In the genomic region with DNA sequence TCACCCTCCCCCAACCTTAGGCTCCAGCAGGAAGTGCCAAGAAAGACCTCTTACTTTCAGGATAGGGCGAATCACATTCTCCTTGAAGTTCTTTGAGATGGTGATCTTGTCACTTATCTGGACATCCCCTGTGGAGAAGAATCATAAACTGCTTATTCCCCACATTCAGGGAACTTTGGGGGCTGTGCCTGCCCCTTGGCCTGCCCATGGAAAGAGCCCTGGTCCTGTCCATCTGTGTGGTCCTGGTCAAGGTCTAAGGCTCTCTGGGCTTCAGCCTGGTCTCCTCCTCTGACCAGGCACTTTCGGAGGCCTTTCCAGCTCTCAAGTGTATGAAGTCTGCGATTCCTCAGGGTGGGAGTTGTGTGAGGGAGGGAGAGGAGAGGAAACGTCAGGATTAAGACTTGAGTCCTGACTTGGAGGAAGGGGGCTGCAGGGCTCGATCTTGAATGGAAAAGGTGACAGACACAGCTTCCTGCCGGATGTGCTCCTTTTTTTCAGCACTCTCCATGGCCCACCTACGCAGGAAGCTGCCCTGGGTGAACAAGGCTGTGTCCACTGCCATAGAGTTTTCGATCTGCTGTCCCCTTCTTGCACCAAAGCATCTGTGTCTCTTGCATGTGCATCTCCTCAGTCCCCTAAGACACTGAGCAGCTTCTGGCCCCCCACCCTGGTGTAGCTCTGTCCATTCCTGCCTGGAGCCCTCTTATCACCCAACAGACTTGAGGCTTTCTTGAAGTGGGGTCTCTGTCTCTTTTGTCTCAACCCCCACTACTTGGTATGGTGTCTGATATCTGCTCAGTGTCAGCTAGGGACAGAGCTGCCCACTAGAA, we compare ENCODE assay signal across 26 cellular contexts. TPM values are rescaled to one million over a fixed set of nuclear protein-coding genes. Genes with fewer than 3 reads are reported as not detected.
"Had no signal": no experiment of that assay in that cellular context is flagged by ENCODE, and none has a peak within 500 bp of the region (broad histone marks: within the 10 kb centered on the region; RNA-seq: fewer than 3 reads in every experiment).

No MANE protein-coding gene starts in this region.

- H3K4me1 Mint-ChIP-seq: activated naive CD4-positive, alpha-beta T cell treated with anti-CD3 and anti-CD28 coated beads, Interleukin-2, amount 50 U/mL, for 24 hours had no signal

- H3K27ac Mint-ChIP-seq: activated CD8-positive, alpha-beta T cell treated with anti-CD3 and anti-CD28 coated beads for 36 hours; activated T-cell treated with anti-CD3 and anti-CD28 coated beads, Interleukin-2, amount 50 U/mL, for 24 hours; activated T-helper 1 cell treated with anti-CD3 and anti-CD28 coated beads, Interleukin-12 subunit alpha, Interleukin-12 subunit beta, Interleukin-2, Interleukin-4 antibody, amounts not matched to agents 30 ng/mL and 10 ng/mL and 1 ng/mL, durations not matched to agents 14 hours and 24 hours and 36 hours had no signal

- DNase-seq: activated CD4-positive, alpha-beta T cell treated with anti-CD3 and anti-CD28 coated beads for 4 hours; activated CD8-positive, alpha-beta T cell treated with anti-CD3 and anti-CD28 coated beads for 36 hours; activated effector memory CD4-positive, alpha-beta T cell treated with Interleukin-2 at 50 U/mL for 16 hours; activated naive CD4-positive, alpha-beta T cell; activated T-cell treated with anti-CD3 and anti-CD28 coated beads, Interleukin-2, amount 50 U/mL, for 24 hours; brain microvascular endothelial cell; Karpas-422; MM.1S; NCI-H1105 treated with DMSO at 0.1 percent for 48 hours; NCI-H1436 treated with DMSO at 0.1 percent for 48 hours; NCI-H187; NCI-H2081; NCI-H510A treated with DMSO at 0.1 percent for 48 hours; NCI-H69; NK-92 treated with Interleukin-12 subunit alpha and Interleukin-12 subunit beta, amount 100 ng/mL, for 24 hours; OCI-M1; RPMI8226; T-helper 1 cell had no signal

- H3K9me3 Mint-ChIP-seq: activated CD8-positive, alpha-beta T cell treated with anti-CD3 and anti-CD28 coated beads for 36 hours; activated naive CD4-positive, alpha-beta T cell treated with anti-CD3 and anti-CD28 coated beads, Interleukin-2, amount 50 U/mL, for 24 hours; activated T-cell treated with anti-CD3 and anti-CD28 coated beads, Interleukin-2, amount 50 U/mL, for 24 hours; activated T-helper 1 cell treated with anti-CD3 and anti-CD28 coated beads, Interleukin-12 subunit alpha, Interleukin-12 subunit beta, Interleukin-2, Interleukin-4 antibody, amounts not matched to agents 30 ng/mL and 10 ng/mL and 1 ng/mL, durations not matched to agents 14 hours and 24 hours and 36 hours had no signal

- H3K27me3 Mint-ChIP-seq: activated CD8-positive, alpha-beta T cell treated with anti-CD3 and anti-CD28 coated beads for 36 hours; activated naive CD4-positive, alpha-beta T cell treated with anti-CD3 and anti-CD28 coated beads, Interleukin-2, amount 50 U/mL, for 24 hours; activated T-cell treated with anti-CD3 and anti-CD28 coated beads, Interleukin-2, amount 50 U/mL, for 24 hours had no signal

- ATAC-seq: activated CD4-positive, CD25-positive, alpha-beta regulatory T cell treated with anti-CD3 and anti-CD28 coated beads, Interleukin-2, amount 50 U/mL, for 24 hours; activated CD8-positive, alpha-beta T cell treated with anti-CD3 and anti-CD28 coated beads for 36 hours; K562; Panc1 had no signal

- H3K4me3 Mint-ChIP-seq: activated CD8-positive, alpha-beta T cell treated with anti-CD3 and anti-CD28 coated beads for 36 hours; activated naive CD4-positive, alpha-beta T cell treated with anti-CD3 and anti-CD28 coated beads, Interleukin-2, amount 50 U/mL, for 24 hours; activated T-cell treated with anti-CD3 and anti-CD28 coated beads, Interleukin-2, amount 50 U/mL, for 24 hours; activated T-helper 1 cell treated with anti-CD3 and anti-CD28 coated beads, Interleukin-12 subunit alpha, Interleukin-12 subunit beta, Interleukin-2, Interleukin-4 antibody, amounts not matched to agents 30 ng/mL and 10 ng/mL and 1 ng/mL, durations not matched to agents 14 hours and 24 hours and 36 hours had no signal

RNA-seq across cellular contexts. Expression of a gene that starts 50.8 kb away (rescaled TPM):
- total RNA-seq: activated CD8-positive, alpha-beta T cell treated with anti-CD3 and anti-CD28 coated beads for 36 hours; activated T-helper 1 cell treated with anti-CD3 and anti-CD28 coated beads, Interleukin-12 subunit alpha, Interleukin-12 subunit beta, Interleukin-2, Interleukin-4 antibody, amounts not matched to agents 30 ng/mL and 10 ng/mL and 1 ng/mL, durations not matched to agents 14 hours and 24 hours and 36 hours; cardiac septum; K562; Right ventricle myocardium inferior; T-helper 2 cell treated with Interferon-gamma antibody and Interleukin-4, amounts not matched to agents 100 ng/mL and 5 ng/mL, for 36 hours had no signal
